Comparison of ENCODE assay signal across 8 cellular contexts in the genomic region with DNA sequence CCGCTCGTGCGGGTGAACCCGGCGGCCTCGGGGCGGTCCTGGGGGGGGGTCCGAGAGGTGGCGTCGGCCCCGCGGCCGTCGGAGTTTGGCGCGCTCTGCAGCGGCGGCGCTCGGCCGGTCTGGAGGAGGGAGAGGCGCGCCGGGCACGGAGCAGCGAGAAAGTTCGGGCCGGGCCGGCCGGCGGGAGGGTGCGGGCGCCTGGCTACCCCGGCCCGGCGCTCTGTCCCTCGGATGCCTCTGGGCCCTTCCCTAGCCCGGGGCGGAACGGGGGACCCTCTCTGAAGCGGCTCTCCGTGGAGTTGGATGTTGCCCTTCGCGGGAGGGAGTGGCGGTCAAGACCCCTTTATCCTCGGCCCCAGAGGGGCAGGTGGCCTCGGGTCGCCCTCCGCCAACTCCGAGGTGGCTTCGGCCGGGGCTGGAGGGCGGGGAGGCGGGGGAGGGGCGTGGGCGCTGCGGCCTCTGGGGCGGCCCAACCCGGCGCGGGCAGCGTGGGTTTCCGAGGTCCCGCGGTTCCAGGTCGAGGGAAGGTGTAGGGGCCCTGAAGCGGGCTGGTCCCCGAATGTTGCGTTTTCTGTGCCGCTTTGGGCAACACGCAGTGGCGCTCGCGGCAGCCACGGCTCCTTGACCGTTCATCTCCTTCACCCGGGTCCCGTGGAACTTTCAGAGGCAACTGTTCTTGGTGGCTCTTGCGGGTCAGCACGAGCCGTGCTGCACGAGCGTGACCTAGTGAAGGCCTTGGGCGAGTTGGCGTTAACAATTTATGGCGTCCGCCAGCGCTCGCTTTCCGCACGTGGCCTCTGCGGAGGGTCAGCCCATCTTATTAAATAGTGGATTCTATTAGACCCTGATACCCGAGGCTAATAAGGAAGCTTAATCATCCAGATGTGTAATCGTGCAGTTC. TPM values are rescaled to one million over a fixed set of nuclear protein-coding genes. Genes with fewer than 3 reads are reported as not detected.
DNase-seq lines count a peak whose midpoint lies in the region; ATAC-seq and TF ChIP-seq lines count a peak whose summit lies in the region.

No MANE protein-coding gene starts in this region.

- H3K9me3 ChIP-seq in IMR-90 (ENCODE audit: control insufficient read depth, insufficient read depth, low read length): 0 out of 2 replicates have a peak, but pooled peaks cover 2% of the 10 kb centered on the region

- H3K9me3 Mint-ChIP-seq in Calu3 (ENCODE audit: low read depth, unreplicated experiment): no peaks in the 10 kb centered on the region

- intact Hi-C loops in Calu3 (cut with micrococcal nuclease; ENCODE audit: unreplicated experiment) (no loop called here), IMR-90 (cut with micrococcal nuclease) (loop anchor here (2.0 to 10.0 kb wide), 2 partner anchors 60 to 118 kb away; no protein-coding TSS in a partner anchor)

- H4K8ac ChIP-seq in IMR-90 (ENCODE audit: low read depth in 2 of 2, low read length in 2 of 2): no peak overlapping the region

- peak overlapping the region; percentile 93 for H2AFZ ChIP-seq in IMR-90 (replicated peaks; ENCODE audit: low read length, poor library complexity)

- H3K4me1 ChIP-seq in IMR-90 (ENCODE audit: control insufficient read depth, insufficient read depth, low read length): no peaks in the 10 kb centered on the region; the same call in 1 of the 2 replicates

- H2AK9ac ChIP-seq in IMR-90 (replicated peaks; ENCODE audit: low read depth, low read length, poor library complexity): no peak overlapping the region

- dilution Hi-C loops in IMR-90 (cut with HindIII; ENCODE audit: low sequenced_read_pairs, unreplicated experiment): no loop called here

- H2BK120ac ChIP-seq in IMR-90 (ENCODE audit: low read depth, low read length): no peak overlapping the region

- H3K4me3 ChIP-seq in IMR-90 (ENCODE audit: insufficient read depth, low read depth, low read length) (peak overlapping the region; percentile 47), astrocyte of the cerebellum (ENCODE audit: low read depth, low read length) (peak overlapping the region; percentile 48), retinal pigment epithelial cell (ENCODE audit: low read length) (peak overlapping the region; percentile 64)

- H3K27me3 ChIP-seq in IMR-90 (ENCODE audit: control insufficient read depth, insufficient read depth, low read length): peaks cover 27% of the 10 kb centered on the region

- in situ Hi-C loops in IMR-90 (cut with MboI; ENCODE audit: low sequenced_read_pairs): no loop called here
- in situ Hi-C loops in astrocyte of the cerebellum (cut with HindIII; ENCODE audit: low sequenced_read_pairs): no loop called here

- H3K9ac ChIP-seq in IMR-90 (ENCODE audit: low read depth, low read length): no peak overlapping the region

- H3K36me3 Mint-ChIP-seq in Calu3 (ENCODE audit: insufficient read depth, unreplicated experiment): peaks cover 15% of the 10 kb centered on the region

- no peak overlapping the region for H3K27ac Mint-ChIP-seq in Calu3 (ENCODE audit: unreplicated experiment)

- H2BK5ac ChIP-seq in IMR-90 (ENCODE audit: low read depth, low read length, poor library complexity, severe bottlenecking): no peak overlapping the region

- H2AK5ac ChIP-seq in IMR-90 (ENCODE audit: low read depth, low read length): no peak overlapping the region

- BruUV-seq in Calu3 (replicated peaks; lab: Mats Ljungman, UMichigan): no TSS peak
- BruUV-seq in IMR-90 (replicated peaks; lab: Mats Ljungman, UMichigan): no TSS peak

- no peaks in the 10 kb centered on the region for H4K20me1 ChIP-seq in IMR-90 (ENCODE audit: insufficient read depth, low read length)

- no peak overlapping the region for H2BK15ac ChIP-seq in IMR-90 (ENCODE audit: low read depth, low read length)

- H3K18ac ChIP-seq in IMR-90 (ENCODE audit: low read depth, low read length): no peak overlapping the region

- H3K36me3 ChIP-seq in IMR-90 (ENCODE audit: control insufficient read depth, insufficient read depth, low read length): no peaks in the 10 kb centered on the region

- no peak overlapping the region for H3K14ac ChIP-seq in IMR-90 (replicated peaks; ENCODE audit: low read depth, low read length)

- POLR2A ChIA-PET in IMR-90 (lab: Charles Lee; ENCODE audit: unreplicated experiment): no interaction called here

- no peak overlapping the region for H4K5ac ChIP-seq in IMR-90 (ENCODE audit: low read depth, low read length)

- no peak overlapping the region for H3K56ac ChIP-seq in IMR-90 (ENCODE audit: extremely low read depth, insufficient read depth, low read length)

- DNase-seq in Calu3: peak; percentile 13
- no peak for DNase-seq in IMR-90
- DNase-seq in astrocyte of the cerebellum (ENCODE audit: low read depth): no peak
- DNase-seq in hypothalamus (lab: John Stamatoyannopoulos, UW): peak in 27 of 51 donors; percentile 9 to 63 (median 33)
- no peak for DNase-seq in retinal pigment epithelial cell (ENCODE audit: low read depth)
- DNase-seq in NCI-H1694 treated with DMSO at 0.1 percent for 48 hours (lab: John Stamatoyannopoulos, UW): no peak
- DNase-seq in NCI-H2107 (lab: John Stamatoyannopoulos, UW): no peak

- no peak for TF ChIP-seq CTCF in Calu3 (IDR thresholded peaks at IDR 0.05; ENCODE audit: unreplicated experiment)
- TF ChIP-seq CTCF in IMR-90 (conservative IDR thresholded peaks at IDR 0.05; ENCODE audit: low read depth, low read length): no peak
- no peak for TF ChIP-seq CTCF in astrocyte of the cerebellum (IDR thresholded peaks at IDR 0.05; ENCODE audit: low read depth, low read length, missing control alignments)
- TF ChIP-seq CTCF in retinal pigment epithelial cell (conservative IDR thresholded peaks at IDR 0.05; ENCODE audit: low read depth, low read length): no peak

- no peak overlapping the region for H2BK20ac ChIP-seq in IMR-90 (ENCODE audit: low read depth, low read length)

- H4K91ac ChIP-seq in IMR-90 (ENCODE audit: insufficient read depth, low read depth, low read length): no peak overlapping the region

- no peak for TF ChIP-seq RAD21 in IMR-90 (IDR thresholded peaks at IDR 0.05; ENCODE audit: low read length)

- peaks cover 8% of the 10 kb centered on the region for H3K4me1 Mint-ChIP-seq in Calu3 (ENCODE audit: low read depth, unreplicated experiment)

- H3K4me2 ChIP-seq in IMR-90 (ENCODE audit: low read depth, low read length): peak overlapping the region; percentile 66; the same call in 1 of the 2 replicates

- no peak overlapping the region for H3K4ac ChIP-seq in IMR-90 (ENCODE audit: low read depth, low read length)

- no peak overlapping the region for H3K27ac ChIP-seq in IMR-90 (ENCODE audit: insufficient read depth, low read length)

- H3K4me3 Mint-ChIP-seq in Calu3 (ENCODE audit: low read depth, unreplicated experiment): peak overlapping the region; percentile 87

- 1% methylated on average over 28 of the region's 94 CpGs; no CpG with 5 or more reads in 1 of the 2 experiments for WGBS in IMR-90 (ENCODE audit: extremely low coverage in 2 of 2, insufficient read length in 1 of 2), 2 experiments

- no peaks in the 10 kb centered on the region for H3K79me1 ChIP-seq in IMR-90 (ENCODE audit: low read depth in 1 of 2, low read length in 2 of 2)

- ATAC-seq in GM21447 (IDR thresholded peaks at IDR 0.05; ENCODE audit: unreplicated experiment): peak; percentile 29
- peak; percentile 50 for ATAC-seq in IMR-90 (ENCODE audit: low read depth)

- no peak overlapping the region for H3K23ac ChIP-seq in IMR-90 (ENCODE audit: low read depth, low read length)

- no peak for TF ChIP-seq POLR2A in IMR-90 (IDR thresholded peaks at IDR 0.05; ENCODE audit: low read depth, low read length)

- H3K9me1 ChIP-seq in IMR-90 (ENCODE audit: insufficient read depth, low read length): no peaks in the 10 kb centered on the region; the same call in 1 of the 2 replicates

- CTCF ChIA-PET in Calu3 (lab: Charles Lee): no interaction called here
- CTCF ChIA-PET in IMR-90 (lab: Yijun Ruan, JAX): no interaction called here

- no peaks in the 10 kb centered on the region for H3K27me3 Mint-ChIP-seq in Calu3 (ENCODE audit: unreplicated experiment)

TF ChIP-seq in IMR-90, 13 proteins besides CTCF, POLR2A, EP300 and RAD21:
- TF ChIP-seq MXI1 (IDR thresholded peaks at IDR 0.05; ENCODE audit: borderline replicate concordance, low read depth, low read length): no peak
- TF ChIP-seq NFE2L2 (IDR thresholded peaks at IDR 0.05; ENCODE audit: low read depth, low read length): no peak
- no peak for TF ChIP-seq MAFK (IDR thresholded peaks at IDR 0.05; ENCODE audit: low read depth, low read length)
- no peak for TF ChIP-seq FOS (IDR thresholded peaks at IDR 0.05; ENCODE audit: low read depth, low read length)
- no peak for TF ChIP-seq SMC3 (IDR thresholded peaks at IDR 0.05; ENCODE audit: low read depth, low read length)
- TF ChIP-seq CEBPB (IDR thresholded peaks at IDR 0.05; ENCODE audit: low read depth, low read length): no peak
- TF ChIP-seq RFX5 (IDR thresholded peaks at IDR 0.05; ENCODE audit: low read depth, low read length): no peak
- no peak for TF ChIP-seq BHLHE40 (IDR thresholded peaks at IDR 0.05; ENCODE audit: low read depth, low read length)
- TF ChIP-seq, protein P1, sequence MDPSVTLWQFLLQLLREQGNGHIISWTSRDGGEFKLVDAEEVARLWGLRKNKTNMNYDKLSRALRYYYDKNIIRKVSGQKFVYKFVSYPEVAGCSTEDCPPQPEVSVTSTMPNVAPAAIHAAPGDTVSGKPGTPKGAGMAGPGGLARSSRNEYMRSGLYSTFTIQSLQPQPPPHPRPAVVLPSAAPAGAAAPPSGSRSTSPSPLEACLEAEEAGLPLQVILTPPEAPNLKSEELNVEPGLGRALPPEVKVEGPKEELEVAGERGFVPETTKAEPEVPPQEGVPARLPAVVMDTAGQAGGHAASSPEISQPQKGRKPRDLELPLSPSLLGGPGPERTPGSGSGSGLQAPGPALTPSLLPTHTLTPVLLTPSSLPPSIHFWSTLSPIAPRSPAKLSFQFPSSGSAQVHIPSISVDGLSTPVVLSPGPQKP (IDR thresholded peaks at IDR 0.05; ENCODE audit: borderline replicate concordance, low read depth, low read length): no peak
TF ChIP-seq in IMR-90: peak in this region for 0.

RNA-seq across cellular contexts. Expression of a gene that starts 0.7 kb away (rescaled TPM):
- total RNA-seq in Calu3 (2022): 12.3 and 16.3 TPM in 2 replicates
- total RNA-seq in IMR-90 (2012; rRNA removed): 40.5 and 41.4 TPM in 2 replicates
- 29.2 and 29.9 TPM in 2 replicates for polyA plus RNA-seq in IMR-90 (2012; rRNA removed)
- 21.4 and 25.6 TPM in 2 replicates for polyA plus RNA-seq in IMR-90 (2012; cell fraction: cytosol; rRNA removed)
- 50.0 and 51.7 TPM in 2 replicates for polyA plus RNA-seq in IMR-90 (2012; cell fraction: nucleus; rRNA removed; ENCODE audit: low replicate concordance)

Comparison
In these comparisons a context has a peak if more than half of its experiments do, and no peak if none do; other contexts are left out.
1. DNase-seq: peak in Calu3 (single experiment) and hypothalamus (27 of 51); none in IMR-90 (single experiment), astrocyte of the cerebellum (single experiment), retinal pigment epithelial cell (single experiment), NCI-H1694 treated with DMSO at 0.1 percent for 48 hours (single experiment) and NCI-H2107 (single experiment).
2. Peak in every context shown above with its lines, with median percentiles within 50 percentile points of each other: H3K4me3 ChIP-seq.